In the genomic region with DNA sequence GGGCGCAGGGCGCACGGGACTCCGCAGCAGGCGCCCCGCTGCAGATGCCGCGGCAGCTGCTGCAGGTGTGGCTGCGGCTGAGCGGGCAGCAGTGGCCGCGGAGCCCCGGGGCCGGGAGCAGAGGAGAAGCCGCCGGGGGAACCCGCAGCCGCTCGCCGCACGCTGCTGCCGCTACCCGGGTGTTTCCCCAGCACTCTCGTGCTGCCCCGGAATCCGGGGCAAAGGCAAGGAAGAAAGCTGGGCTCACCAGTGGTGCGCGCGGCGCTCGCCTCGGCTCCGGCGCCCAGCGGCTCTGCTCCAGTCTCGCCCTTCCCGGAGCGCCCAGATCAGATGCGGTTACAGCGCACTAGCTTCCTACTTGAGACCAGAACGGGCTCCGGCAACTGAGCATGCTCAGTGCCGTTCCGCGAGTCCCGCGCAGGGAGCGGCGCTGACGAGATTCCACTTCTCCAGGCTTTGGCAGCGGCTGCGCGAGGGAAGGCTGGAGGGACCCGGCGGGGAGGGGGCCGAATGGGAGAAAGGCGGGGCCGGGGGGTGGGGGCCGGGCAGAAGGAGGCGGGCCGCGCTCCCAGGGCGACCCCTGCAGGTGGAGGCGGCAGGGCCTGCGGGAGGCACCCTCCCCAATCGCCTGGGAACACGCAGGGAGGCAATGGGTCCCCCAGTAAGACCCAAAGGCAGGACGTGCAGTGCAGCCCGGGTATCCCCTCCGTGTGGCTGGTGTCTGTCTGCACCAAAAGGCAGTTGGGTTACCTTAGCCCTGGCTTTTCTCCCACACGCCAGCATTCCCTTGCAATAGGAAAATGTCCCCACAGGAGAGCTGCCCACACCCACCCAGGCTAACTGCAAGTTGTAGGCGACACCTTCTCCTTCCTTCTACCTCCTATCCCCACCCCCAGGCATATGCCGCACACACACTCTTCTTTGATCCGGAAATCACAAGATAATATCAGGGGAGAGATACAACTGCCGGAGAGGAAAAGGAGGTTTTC, we compare ENCODE assay signal across 8 cellular contexts. TPM values are rescaled to one million over a fixed set of nuclear protein-coding genes. Genes with fewer than 3 reads are reported as not detected.
DNase-seq lines count a peak whose midpoint lies in the region; ATAC-seq and TF ChIP-seq lines count a peak whose summit lies in the region.

A gene (minus strand): TSS at position 385 of the 989 bp plus-strand sequence. CDS start 181,288 bp downstream, outside the sequence.

- peak within 1 kb of the TSS; percentile 99 for H3K4me3 Mint-ChIP-seq in Caco-2 (ENCODE audit: unreplicated experiment)
- H3K4me3 Mint-ChIP-seq in stimulated activated naive CD8-positive, alpha-beta T cell treated with anti-CD3 and anti-CD28 coated beads, Interleukin-15, amount 100 ng/mL, for 72 hours, result peak within 1 kb of the TSS; percentile 80 to 90

- CTCF ChIA-PET in Caco-2 (lab: Charles Lee), result interaction anchor here (0.6 to 1.5 kb wide), 35 partner anchors 27 to 1766 kb away, joined by 3 to 17 read pairs (median 4); a partner anchor contains a TSS

- DNase-seq in Caco-2, result peak; percentile 96
- DNase-seq in NCI-H524 treated with DMSO at 0.1 percent for 48 hours (lab: John Stamatoyannopoulos, UW), result peak; percentile 78
- peak in 2 of 3 experiments; percentile 21 for DNase-seq in activated CD8-positive, alpha-beta memory T cell treated with anti-CD3 and anti-CD28 coated beads for 48 hours (ENCODE audit: low read depth in 2 of 3, low spot score in 2 of 3)
- DNase-seq in mucosa of descending colon, result peak; percentile 91 to 96 (median 94)
- peak; percentile 66 to 72 for DNase-seq in stimulated activated naive CD8-positive, alpha-beta T cell treated with anti-CD3 and anti-CD28 coated beads, Interleukin-15, amount 100 ng/mL, for 72 hours

- peaks cover 25% of the 10 kb centered on the region for H3K4me1 ChIP-seq in Caco-2
- no peaks in the 10 kb centered on the region for H3K4me1 ChIP-seq in esophagus (ENCODE audit: control insufficient read depth in 2 of 2, insufficient read depth in 2 of 2, low read length in 1 of 2)
- H3K4me1 ChIP-seq in mucosa of descending colon (ENCODE audit: low read depth), result peaks cover 10% of the 10 kb centered on the region

- H3K36me3 ChIP-seq in Caco-2 (ENCODE audit: control insufficient read depth, insufficient read depth, low read length) (no peaks in the 10 kb centered on the region), esophagus (ENCODE audit: control insufficient read depth in 2 of 2, insufficient read depth in 2 of 2, low read length in 1 of 2) (no peaks in the 10 kb centered on the region), mucosa of descending colon (ENCODE audit: low read depth) (no peaks in the 10 kb centered on the region)

- WGBS in esophagus, 2 donors, result 3% methylated on average over 65 to 75 of the region's 75 CpGs

- H3K36me3 Mint-ChIP-seq in Caco-2 (ENCODE audit: insufficient read depth, unreplicated experiment), result peaks cover 23% of the 10 kb centered on the region

- H3K4me3 ChIP-seq in Caco-2 (ENCODE audit: low read depth, low read length) (peak within 1 kb of the TSS; percentile 91), esophagus (ENCODE audit: low read depth in 1 of 2, low read length in 2 of 2) (peak within 1 kb of the TSS; percentile 76 to 78), mucosa of descending colon (peak within 1 kb of the TSS; percentile 62)

- peak; percentile 49 for ATAC-seq in GM19397 (IDR thresholded peaks at IDR 0.05; ENCODE audit: unreplicated experiment)
- ATAC-seq in HG03520 (IDR thresholded peaks at IDR 0.05; ENCODE audit: unreplicated experiment), result peak; percentile 40
- ATAC-seq in mucosa of descending colon, result peak; percentile 88
- peak; percentile 73 for ATAC-seq in stimulated activated naive CD8-positive, alpha-beta T cell treated with anti-CD3 and anti-CD28 coated beads, Interleukin-15, amount 100 ng/mL, for 72 hours

- peak within 1 kb of the TSS; percentile 93 for H3K27ac Mint-ChIP-seq in Caco-2 (ENCODE audit: unreplicated experiment)
- H3K27ac Mint-ChIP-seq in stimulated activated naive CD8-positive, alpha-beta T cell treated with anti-CD3 and anti-CD28 coated beads, Interleukin-15, amount 100 ng/mL, for 72 hours, result peak within 1 kb of the TSS; percentile 54 to 72

- TF ChIP-seq CTCF in Caco-2 (IDR thresholded peaks at IDR 0.05; ENCODE audit: insufficient read depth in 1 of 2, low read depth in 1 of 2, low read length in 1 of 2, severe bottlenecking in 1 of 2, unreplicated experiment in 1 of 2) (peak; percentile 82 to 94), mucosa of descending colon (IDR thresholded peaks at IDR 0.05) (peak; percentile 41)

- intact Hi-C loops in Caco-2 (cut with micrococcal nuclease; ENCODE audit: unreplicated experiment), result loop anchor here (1.0 to 10.0 kb wide), 4 partner anchors 137 to 470 kb away; a partner anchor contains a TSS
- intact Hi-C loops in mucosa of descending colon (cut with DNase I, micrococcal nuclease), result loop anchor here in 1 of 2 donors (5.0 to 10.0 kb wide), 2 partner anchors 240 to 287 kb away; no protein-coding TSS in a partner anchor

- H3K9me3 ChIP-seq in Caco-2 (no peaks in the 10 kb centered on the region), esophagus (ENCODE audit: control insufficient read depth in 2 of 2, insufficient read depth in 1 of 2, low read depth in 1 of 2, low read length in 1 of 2) (no peaks in the 10 kb centered on the region), mucosa of descending colon (no peaks in the 10 kb centered on the region)

- H3K27ac ChIP-seq in esophagus (ENCODE audit: low read depth in 2 of 2, low read length in 1 of 2), result peak within 1 kb of the TSS; percentile 74 to 76

- no peaks in the 10 kb centered on the region for H3K27me3 Mint-ChIP-seq in Caco-2 (ENCODE audit: insufficient read depth, unreplicated experiment)
- peaks cover 78% of the 10 kb centered on the region for H3K27me3 Mint-ChIP-seq in stimulated activated naive CD8-positive, alpha-beta T cell treated with anti-CD3 and anti-CD28 coated beads, Interleukin-15, amount 100 ng/mL, for 72 hours

- POLR2A ChIA-PET in Caco-2 (lab: Charles Lee), result interaction anchor here (0.6 to 1.0 kb wide), 4 partner anchors 43 to 283 kb away, joined by 3 to 5 read pairs (median 4); a partner anchor contains a TSS

- no peaks in the 10 kb centered on the region for H3K9me3 Mint-ChIP-seq in Caco-2 (ENCODE audit: unreplicated experiment)
- H3K9me3 Mint-ChIP-seq in stimulated activated naive CD8-positive, alpha-beta T cell treated with anti-CD3 and anti-CD28 coated beads, Interleukin-15, amount 100 ng/mL, for 72 hours, result no peaks in the 10 kb centered on the region

- no TSS peak for BruUV-seq in Caco-2 (replicated peaks; lab: Mats Ljungman, UMichigan)

- peaks cover 7% of the 10 kb centered on the region for H3K4me1 Mint-ChIP-seq in Caco-2 (ENCODE audit: low read depth, unreplicated experiment)
- peaks cover 38% of the 10 kb centered on the region for H3K4me1 Mint-ChIP-seq in stimulated activated naive CD8-positive, alpha-beta T cell treated with anti-CD3 and anti-CD28 coated beads, Interleukin-15, amount 100 ng/mL, for 72 hours

- no peaks in the 10 kb centered on the region for H3K27me3 ChIP-seq in Caco-2 (replicated peaks; ENCODE audit: control insufficient read depth, insufficient read depth, low read length)
- H3K27me3 ChIP-seq in esophagus (ENCODE audit: control insufficient read depth in 1 of 2, insufficient read depth in 2 of 2, low read length in 2 of 2), result no peaks in the 10 kb centered on the region

RNA-seq across cellular contexts. Expression of the gene that starts here (rescaled TPM):
- total RNA-seq in Caco-2 (2022) (80.7 and 88.6 TPM in 2 replicates), mucosa of descending colon (10 to 100 TPM; 26.3 to 68.3 (median 29.6) TPM)
- 1 to 10 TPM; 3.0 to 4.0 TPM for polyA plus RNA-seq in esophagus

Comparison
In these comparisons a context has a peak if more than half of its experiments do, and no peak if none do; other contexts are left out.
1. Peak in every context shown above with its lines: DNase-seq, ATAC-seq, H3K4me3 ChIP-seq and H3K27ac ChIP-seq.
2. DNase-seq: peak in every context shown above with its lines; median percentile 96 in Caco-2; 94 in mucosa of descending colon; 78 in NCI-H524 treated with DMSO at 0.1 percent for 48 hours; 69 in stimulated activated naive CD8-positive, alpha-beta T cell treated with anti-CD3 and anti-CD28 coated beads, Interleukin-15, amount 100 ng/mL, for 72 hours; 21 in activated CD8-positive, alpha-beta memory T cell treated with anti-CD3 and anti-CD28 coated beads for 48 hours.